Comparison of ENCODE assay signal across 7 cellular contexts in genomic region chrX:19343085-19343461, GRCh38. TPM values are rescaled to one million over a fixed set of nuclear protein-coding genes. Genes with fewer than 3 reads are reported as not detected.
DNase-seq lines count a peak whose midpoint lies in the region; ATAC-seq and TF ChIP-seq lines count a peak whose summit lies in the region.

No MANE protein-coding gene starts in this region.

- H3K4me3 ChIP-seq in HFF-Myc (replicated peaks; ENCODE audit: low read depth, low read length) (peak overlapping the region; percentile 70), WERI-Rb-1 (ENCODE audit: low read depth, low read length) (peak overlapping the region; percentile 47), right cardiac atrium (ENCODE audit: low read length) (peak overlapping the region; percentile 26)

- TF ChIP-seq CTCF in HFF-Myc (IDR thresholded peaks at IDR 0.05; ENCODE audit: low read depth, low read length, missing control alignments) (no peak), WERI-Rb-1 (IDR thresholded peaks at IDR 0.05; ENCODE audit: low read depth, low read length) (no peak)

- H3K9me3 ChIP-seq in WERI-Rb-1 (ENCODE audit: severe bottlenecking) (no peaks in the 10 kb centered on the region), right cardiac atrium (ENCODE audit: control insufficient read depth, low read length) (no peaks in the 10 kb centered on the region)

- peaks cover 5% of the 10 kb centered on the region for H3K4me1 Mint-ChIP-seq in stimulated activated effector memory CD8-positive, alpha-beta T cell treated with anti-CD3 and anti-CD28 coated beads, Interleukin-12 subunit alpha, Interleukin-12 subunit beta, amount 100 ng/mL, for 72 hours

- 38% methylated on average over 10 of the region's 10 CpGs for WGBS in right cardiac atrium

- no peaks in the 10 kb centered on the region; the same call in 1 of the 2 replicates for H3K36me3 ChIP-seq in WERI-Rb-1

- H3K27me3 ChIP-seq in WERI-Rb-1 (ENCODE audit: insufficient read depth, low read depth, severe bottlenecking) (peaks cover 23% of the 10 kb centered on the region), right cardiac atrium (ENCODE audit: control insufficient read depth, insufficient read depth) (no peaks in the 10 kb centered on the region)

- H3K27ac Mint-ChIP-seq in stimulated activated effector memory CD8-positive, alpha-beta T cell treated with anti-CD3 and anti-CD28 coated beads, Interleukin-12 subunit alpha, Interleukin-12 subunit beta, amount 100 ng/mL, for 72 hours: peak overlapping the region; percentile 85

- H3K27ac ChIP-seq in WERI-Rb-1 (peak overlapping the region; percentile 72), right cardiac atrium (ENCODE audit: low read length) (peak overlapping the region; percentile 74)

- no peak for ATAC-seq in right cardiac atrium
- no peak for ATAC-seq in stimulated activated effector memory CD8-positive, alpha-beta T cell treated with anti-CD3 and anti-CD28 coated beads, Interleukin-12 subunit alpha, Interleukin-12 subunit beta, amount 100 ng/mL, for 72 hours

- peaks cover 6% of the 10 kb centered on the region for H3K36me3 Mint-ChIP-seq in stimulated activated effector memory CD8-positive, alpha-beta T cell treated with anti-CD3 and anti-CD28 coated beads, Interleukin-12 subunit alpha, Interleukin-12 subunit beta, amount 100 ng/mL, for 72 hours

- intact Hi-C loops in right cardiac atrium (cut with DNase I): no loop called here

- H3K4me3 Mint-ChIP-seq in stimulated activated effector memory CD8-positive, alpha-beta T cell treated with anti-CD3 and anti-CD28 coated beads, Interleukin-12 subunit alpha, Interleukin-12 subunit beta, amount 100 ng/mL, for 72 hours: peak overlapping the region; percentile 82

- H3K9me3 Mint-ChIP-seq in stimulated activated effector memory CD8-positive, alpha-beta T cell treated with anti-CD3 and anti-CD28 coated beads, Interleukin-12 subunit alpha, Interleukin-12 subunit beta, amount 100 ng/mL, for 72 hours: no peaks in the 10 kb centered on the region

- no peak for DNase-seq in HFF-Myc (ENCODE audit: extremely low read depth, low read depth)
- no peak for DNase-seq in WERI-Rb-1
- no peak for DNase-seq in right cardiac atrium
- DNase-seq in stimulated activated effector memory CD8-positive, alpha-beta T cell treated with anti-CD3 and anti-CD28 coated beads, Interleukin-12 subunit alpha, Interleukin-12 subunit beta, amount 100 ng/mL, for 72 hours (ENCODE audit: low spot score in 2 of 2): no peak
- DNase-seq in stimulated activated CD4-positive, alpha-beta T cell treated with anti-CD3 and anti-CD28 coated beads, Interleukin-4, amount 100 ng/mL, for 24 hours: no peak
- DNase-seq in HuH-7.5 (ENCODE audit: low spot score): no peak
- DNase-seq in SHP77 treated with DMSO at 0.1 percent for 48 hours (lab: John Stamatoyannopoulos, UW): no peak

- H3K4me1 ChIP-seq in right cardiac atrium (ENCODE audit: control insufficient read depth, insufficient read depth, low read length): no peaks in the 10 kb centered on the region

RNA-seq across cellular contexts. Expression of gene PDHA1, which starts 0.7 kb away (rescaled TPM):
- 100 to 1,000 TPM; 623 to 812 (median 766) TPM for total RNA-seq in right cardiac atrium
- polyA plus RNA-seq in right cardiac atrium: 713 TPM
